In genomic region chr1:13699936-13700520, GRCh38 we compare ENCODE assay signal across 8 cellular contexts. TPM values are rescaled to one million over a fixed set of nuclear protein-coding genes. Genes with fewer than 3 reads are reported as not detected.
A peak's percentile ranks its signal among the peaks of the same experiment; 100 is the strongest.
DNase-seq lines count a peak whose midpoint lies in the region; ATAC-seq and TF ChIP-seq lines count a peak whose summit lies in the region.

PRDM2 (plus strand) TSS chr1:13700188; CDS start chr1:13715606, 15,418 bp downstream.

- peak within 1 kb of the TSS; percentile 100 for H2AFZ ChIP-seq in mammary epithelial cell (ENCODE audit: low read depth, low read length)

- no peaks in the 10 kb centered on the region for H4K20me1 ChIP-seq in mammary epithelial cell (ENCODE audit: insufficient read depth, low read length)

- no peak for TF ChIP-seq CTCF in VCaP (conservative IDR thresholded peaks at IDR 0.05)
- TF ChIP-seq CTCF in mammary epithelial cell (conservative IDR thresholded peaks at IDR 0.05 in 1 of 2, IDR thresholded peaks at IDR 0.05 in 1 of 2; ENCODE audit: extremely low read depth in 1 of 2, insufficient read depth in 1 of 2, low read depth in 1 of 2, low read length in 2 of 2) = no peak

- DNase-seq in CD1c-positive myeloid dendritic cell (ENCODE audit: extremely low spot score) (peak; percentile 77), mammary epithelial cell (peak; percentile 12), iris pigment epithelial cell (ENCODE audit: low read depth) (peak; percentile 43), HT-29 (ENCODE audit: low spot score) (no peak)
- DNase-seq in stimulated activated CD4-positive, alpha-beta T cell treated with anti-CD3 and anti-CD28 coated beads, Interleukin-15, amount 100 ng/mL, for 1 hour (ENCODE audit: low read depth in 1 of 2, low spot score in 1 of 2) = peak; percentile 31 to 54

- 0 out of 2 replicates have a peak, but pooled peaks cover 3% of the 10 kb centered on the region for H3K4me1 ChIP-seq in HUES64 (ENCODE audit: insufficient read depth, low read length)
- H3K4me1 ChIP-seq in mammary epithelial cell (ENCODE audit: insufficient read depth, low read length) = peaks cover 5% of the 10 kb centered on the region

- H3K9ac ChIP-seq in HUES64 (ENCODE audit: low read depth, low read length) = peak within 1 kb of the TSS; percentile 79
- no peak within 1 kb of the TSS for H3K9ac ChIP-seq in mammary epithelial cell (ENCODE audit: insufficient read depth, low read length)

- peak; percentile 41 for ATAC-seq in GM19397 (IDR thresholded peaks at IDR 0.05; ENCODE audit: unreplicated experiment)

- H3K27ac ChIP-seq in HUES64 (ENCODE audit: low read depth, low read length) (peak within 1 kb of the TSS; percentile 62; the same call in 1 of the 2 replicates), VCaP (peak within 1 kb of the TSS; percentile 81), mammary epithelial cell (ENCODE audit: insufficient read depth, low read depth, low read length) (peak within 1 kb of the TSS; percentile 35)

- in situ Hi-C loops in mammary epithelial cell (cut with MboI; ENCODE audit: low sequenced_read_pairs in 2 of 2) = no loop called here

- no peaks in the 10 kb centered on the region for H3K36me3 ChIP-seq in HUES64 (ENCODE audit: insufficient read depth, low read length)
- no peaks in the 10 kb centered on the region for H3K36me3 ChIP-seq in mammary epithelial cell (ENCODE audit: insufficient read depth, low read length)

- BruUV-seq in mammary epithelial cell (replicated peaks; lab: Mats Ljungman, UMichigan) = TSS peak; percentile 26

- H3K79me2 ChIP-seq in mammary epithelial cell (ENCODE audit: insufficient read depth, low read length) = no peaks in the 10 kb centered on the region

- dilution Hi-C loops in mammary epithelial cell (cut with HindIII; ENCODE audit: low sequenced_read_pairs) = no loop called here

- H3K4me3 ChIP-seq in HUES64 (ENCODE audit: low read length) (peak within 1 kb of the TSS; percentile 83), mammary epithelial cell (replicated peaks in 1 of 3; ENCODE audit: insufficient read depth in 1 of 3, low read depth in 2 of 3, low read length in 3 of 3) (peak within 1 kb of the TSS; percentile 68 to 93 (median 72))

- intact Hi-C loops in mammary epithelial cell (cut with micrococcal nuclease) = no loop called here

- whole genome bisulfite sequencing in HUES64 = 1% methylated on average over 87 of the region's 87 CpGs
- WGBS in mammary epithelial cell (ENCODE audit: low coverage, missing lambda C conversion rate) = 13% methylated on average over 14 of the region's 87 CpGs

- CTCF ChIA-PET in mammary epithelial cell (lab: Charles Lee; ENCODE audit: low non-redundant PET) = no interaction called here

- H3K4me2 ChIP-seq in mammary epithelial cell (ENCODE audit: insufficient read depth, low read depth, low read length) = peak within 1 kb of the TSS; percentile 82

- H3K9me3 ChIP-seq in HUES64 (ENCODE audit: insufficient read depth, low read depth, low read length) (peaks cover 8% of the 10 kb centered on the region; the same call in 1 of the 2 replicates), mammary epithelial cell (replicated peaks; ENCODE audit: insufficient read depth, low read length) (no peaks in the 10 kb centered on the region)

- H3K27me3 ChIP-seq in HUES64 (ENCODE audit: insufficient read depth, low read length) (peaks cover 48% of the 10 kb centered on the region), mammary epithelial cell (ENCODE audit: insufficient read depth, low read length) (no peaks in the 10 kb centered on the region)

RNA-seq across cellular contexts. Expression of gene PRDM2, which starts in this region (rescaled TPM):
- polyA plus RNA-seq in HUES64 (2013, experiment 1 of 2) = 15.6 TPM
- polyA plus RNA-seq in HUES64 (2013, experiment 2 of 2) = 20.2 TPM
- total RNA-seq in mammary epithelial cell = 10 to 100 TPM; 11.0 to 29.7 TPM
- polyA plus RNA-seq in mammary epithelial cell = 6.8 TPM
- 27.1 TPM for polyA minus RNA-seq in mammary epithelial cell
- total RNA-seq in HT-29 (2014; rRNA removed; shearing (Covaris generic)) = 4.9 and 8.5 TPM in 2 replicates
